In genomic region chr3:82416828-82417227, GRCh38 we compare ENCODE assay signal across 19 cellular contexts.
A peak's percentile ranks its signal among the peaks of the same experiment; 100 is the strongest.
DNase-seq lines count a peak whose midpoint lies in the region; ATAC-seq and TF ChIP-seq lines count a peak whose summit lies in the region.
"Had no signal": no experiment of that assay in that cellular context is flagged by ENCODE, and none has a peak within 500 bp of the region (broad histone marks: within the 10 kb centered on the region; RNA-seq: fewer than 3 reads in every experiment).

No MANE protein-coding gene starts in this region.

- no peaks in the 10 kb centered on the region for H3K79me2 ChIP-seq in SU-DHL-6 (ENCODE audit: insufficient read depth, low read length)

- H3K4me3 Mint-ChIP-seq in CD8-positive, alpha-beta T cell, result no peak overlapping the region
- H3K4me3 Mint-ChIP-seq: CD4-positive, alpha-beta memory T cell; T-helper 2 cell treated with Interferon-gamma antibody and Interleukin-4, amounts not matched to agents 5 μg/mL and 100 μg/mL, for 36 hours had no signal

- H2BK5ac ChIP-seq in neuronal stem cell (ENCODE audit: low read length), result no peak overlapping the region

- H3K4ac ChIP-seq in neuronal stem cell (ENCODE audit: low read length), result no peak overlapping the region

- intact Hi-C loops in CD8-positive, alpha-beta T cell (cut with DNase I, micrococcal nuclease), result no loop called here
- intact Hi-C loops in lower lobe of right lung (cut with DNase I) (no loop called here), colonic mucosa (cut with DNase I) (no loop called here)

- no peaks in the 10 kb centered on the region for H3K4me1 Mint-ChIP-seq in CD8-positive, alpha-beta T cell (ENCODE audit: low read depth)
- H3K4me1 Mint-ChIP-seq: CD4-positive, alpha-beta memory T cell had no signal

- H3K9ac ChIP-seq in SU-DHL-6 (ENCODE audit: low read length) (no peak overlapping the region), neuronal stem cell (ENCODE audit: low read depth, low read length, poor library complexity) (no peak overlapping the region), colonic mucosa (ENCODE audit: low read depth in 2 of 2, low read length in 2 of 2) (no peak overlapping the region)
- H3K9ac ChIP-seq: BLaER1 treated with 17β-estradiol and CSF1 and Interleukin-3, amounts not matched to agents 10 nM and 100 nM had no signal

- H2BK12ac ChIP-seq in neuronal stem cell (ENCODE audit: low read length), result no peak overlapping the region

- TF ChIP-seq CTCF in SU-DHL-6 (IDR thresholded peaks at IDR 0.05; ENCODE audit: insufficient read depth, low read length, poor library complexity, severe bottlenecking) (no peak), lower lobe of right lung (IDR thresholded peaks at IDR 0.05) (no peak), colonic mucosa (IDR thresholded peaks at IDR 0.05) (no peak)
- no peak for TF ChIP-seq CTCF in CD8-positive, alpha-beta T cell (IDR thresholded peaks at IDR 0.05)

- H3K14ac ChIP-seq in neuronal stem cell (ENCODE audit: low read length), result no peak overlapping the region

- no peaks in the 10 kb centered on the region for H3K27me3 Mint-ChIP-seq in CD8-positive, alpha-beta T cell (ENCODE audit: low read depth)
- H3K27me3 Mint-ChIP-seq: CD4-positive, alpha-beta memory T cell had no signal

- H4K20me1 ChIP-seq in SU-DHL-6 (ENCODE audit: low read depth, low read length), result no peaks in the 10 kb centered on the region
- H4K20me1 ChIP-seq: BLaER1 treated with 17β-estradiol and CSF1 and Interleukin-3, amounts not matched to agents 10 nM and 100 nM had no signal

- H3K36me3 ChIP-seq in SU-DHL-6 (ENCODE audit: low read length), result no peaks in the 10 kb centered on the region
- no peaks in the 10 kb centered on the region for H3K36me3 ChIP-seq in neuronal stem cell (replicated peaks in 1 of 2; ENCODE audit: control insufficient read depth in 2 of 2, insufficient read depth in 2 of 2, low read length in 2 of 2)
- no peaks in the 10 kb centered on the region for H3K36me3 ChIP-seq in CD8-positive, alpha-beta T cell (ENCODE audit: insufficient read depth, low read length)
- H3K36me3 ChIP-seq in lower lobe of right lung, result no peaks in the 10 kb centered on the region
- H3K36me3 ChIP-seq in colonic mucosa, result no peaks in the 10 kb centered on the region
- H3K36me3 ChIP-seq: BLaER1 treated with 17β-estradiol and CSF1 and Interleukin-3, amounts not matched to agents 10 nM and 100 nM had no signal

- no peak for DNase-seq in neuronal stem cell (ENCODE audit: low spot score)
- DNase-seq in CD8-positive, alpha-beta T cell, result no peak
- no peak for DNase-seq in lower lobe of right lung
- no peak for DNase-seq in colonic mucosa
- DNase-seq in AG08395 (ENCODE audit: low spot score), result no peak
- DNase-seq: CD4-positive, alpha-beta memory T cell; KG1; NCI-H1092 treated with DMSO at 0.1 percent for 48 hours; NCI-H1436 treated with DMSO at 0.1 percent for 48 hours; NCI-H1930; NCI-H226; NCI-H524; NCI-H82; Right ventricle myocardium superior had no signal

- no peak overlapping the region for H4K91ac ChIP-seq in neuronal stem cell (ENCODE audit: low read depth, low read length, poor library complexity)

- H3K4me1 ChIP-seq in neuronal stem cell (ENCODE audit: control insufficient read depth in 2 of 2, insufficient read depth in 1 of 2, low read depth in 1 of 2, low read length in 2 of 2) (peaks cover 0 to 2% of the 10 kb centered on the region in 2 donors), lower lobe of right lung (no peaks in the 10 kb centered on the region), colonic mucosa (no peaks in the 10 kb centered on the region)
- H3K4me1 ChIP-seq in CD8-positive, alpha-beta T cell (ENCODE audit: insufficient read depth, low read length), result no peaks in the 10 kb centered on the region
- H3K4me1 ChIP-seq: BLaER1 treated with 17β-estradiol and CSF1 and Interleukin-3, amounts not matched to agents 10 nM and 100 nM had no signal

- H3K36me3 Mint-ChIP-seq in CD8-positive, alpha-beta T cell, result no peaks in the 10 kb centered on the region
- H3K36me3 Mint-ChIP-seq: CD4-positive, alpha-beta memory T cell had no signal

- no peak overlapping the region for H3K18ac ChIP-seq in neuronal stem cell (ENCODE audit: low read length)

- no peaks in the 10 kb centered on the region for H3K9me2 ChIP-seq in SU-DHL-6 (replicated peaks; ENCODE audit: insufficient read depth, low read length)

- no CpG with 5 or more reads among the region's 1 CpG for WGBS in neuronal stem cell (ENCODE audit: extremely low coverage in 2 of 2, insufficient read length in 2 of 2, insufficient replicate concordance in 1 of 2), 2 donors

- no peak overlapping the region for H3K4me3 ChIP-seq in SU-DHL-6 (ENCODE audit: insufficient read depth, low read length, poor library complexity, severe bottlenecking)
- no peak overlapping the region for H3K4me3 ChIP-seq in neuronal stem cell (ENCODE audit: low read length in 2 of 2)
- no peak overlapping the region for H3K4me3 ChIP-seq in CD8-positive, alpha-beta T cell (ENCODE audit: low read depth, low read length)
- H3K4me3 ChIP-seq in lower lobe of right lung, result no peak overlapping the region
- no peak overlapping the region for H3K4me3 ChIP-seq in colonic mucosa
- H3K4me3 ChIP-seq: BLaER1 treated with 17β-estradiol and CSF1 and Interleukin-3, amounts not matched to agents 10 nM and 100 nM had no signal

- H3K27ac Mint-ChIP-seq in CD8-positive, alpha-beta T cell, result no peak overlapping the region
- H3K27ac Mint-ChIP-seq: CD4-positive, alpha-beta memory T cell; T-helper 2 cell treated with Interferon-gamma antibody and Interleukin-4, amounts not matched to agents 5 μg/mL and 100 μg/mL, for 36 hours had no signal

- peak overlapping the region; percentile 3 for H3K4me2 ChIP-seq in SU-DHL-6 (ENCODE audit: low read depth, low read length, poor library complexity, severe bottlenecking)
- H3K4me2 ChIP-seq in neuronal stem cell (ENCODE audit: insufficient read depth, low read length, poor library complexity, severe bottlenecking), result no peak overlapping the region
- H3K4me2 ChIP-seq: BLaER1 treated with 17β-estradiol and CSF1 and Interleukin-3, amounts not matched to agents 10 nM and 100 nM had no signal

- H3K27ac ChIP-seq in SU-DHL-6 (ENCODE audit: low read depth, low read length) (no peak overlapping the region), neuronal stem cell (replicated peaks; ENCODE audit: low read length) (no peak overlapping the region), lower lobe of right lung (no peak overlapping the region), colonic mucosa (no peak overlapping the region)
- no peak overlapping the region for H3K27ac ChIP-seq in CD8-positive, alpha-beta T cell (ENCODE audit: low read depth, low read length)
- H3K27ac ChIP-seq: BLaER1 treated with 17β-estradiol and CSF1 and Interleukin-3, amounts not matched to agents 10 nM and 100 nM had no signal

- H2BK120ac ChIP-seq in neuronal stem cell (ENCODE audit: low read depth, low read length), result no peak overlapping the region

- H3K9me3 ChIP-seq in SU-DHL-6 (ENCODE audit: insufficient read depth, low read length) (no peaks in the 10 kb centered on the region), neuronal stem cell (replicated peaks in 1 of 2; ENCODE audit: control insufficient read depth in 2 of 2, insufficient read depth in 1 of 2, low read depth in 1 of 2, low read length in 2 of 2) (no peaks in the 10 kb centered on the region), lower lobe of right lung (no peaks in the 10 kb centered on the region), colonic mucosa (no peaks in the 10 kb centered on the region)
- no peaks in the 10 kb centered on the region for H3K9me3 ChIP-seq in CD8-positive, alpha-beta T cell (ENCODE audit: low read length)
- H3K9me3 ChIP-seq: BLaER1 treated with 17β-estradiol and CSF1 and Interleukin-3, amounts not matched to agents 10 nM and 100 nM had no signal

- H2AFZ ChIP-seq in SU-DHL-6 (ENCODE audit: low read depth, low read length, severe bottlenecking), result peak overlapping the region; percentile 85
- peak overlapping the region; percentile 67 for H2AFZ ChIP-seq in neuronal stem cell (ENCODE audit: low read length)

- H3K79me1 ChIP-seq in neuronal stem cell (ENCODE audit: low read depth, low read length), result no peaks in the 10 kb centered on the region

- POLR2A ChIA-PET in CD8-positive, alpha-beta T cell (lab: Charles Lee), result no interaction called here

- H2BK15ac ChIP-seq in neuronal stem cell (ENCODE audit: low read length), result no peak overlapping the region

- no peaks in the 10 kb centered on the region for H3K27me3 ChIP-seq in SU-DHL-6 (ENCODE audit: low read length)
- no peaks in the 10 kb centered on the region for H3K27me3 ChIP-seq in neuronal stem cell (ENCODE audit: control insufficient read depth in 3 of 3, insufficient read depth in 3 of 3, low read depth in 1 of 3, low read length in 3 of 3)
- H3K27me3 ChIP-seq in CD8-positive, alpha-beta T cell (ENCODE audit: insufficient read depth, low read length), result no peaks in the 10 kb centered on the region
- no peaks in the 10 kb centered on the region for H3K27me3 ChIP-seq in lower lobe of right lung (ENCODE audit: low read depth)
- no peaks in the 10 kb centered on the region for H3K27me3 ChIP-seq in colonic mucosa
- H3K27me3 ChIP-seq: BLaER1 treated with 17β-estradiol and CSF1 and Interleukin-3, amounts not matched to agents 10 nM and 100 nM had no signal

- CTCF ChIA-PET in CD8-positive, alpha-beta T cell (lab: Charles Lee), result no interaction called here

- no peak overlapping the region for H3K23ac ChIP-seq in neuronal stem cell (ENCODE audit: low read depth, low read length, poor library complexity)

- no peaks in the 10 kb centered on the region for H3F3A ChIP-seq in SU-DHL-6 (ENCODE audit: insufficient read depth)

- no peak overlapping the region for H2AK5ac ChIP-seq in neuronal stem cell (ENCODE audit: low read depth, low read length)

- no peak overlapping the region for H4K8ac ChIP-seq in neuronal stem cell (ENCODE audit: low read depth, low read length)

- ATAC-seq in GM18868 (IDR thresholded peaks at IDR 0.05; ENCODE audit: unreplicated experiment), result peak; percentile 50
- ATAC-seq in HG03342 (IDR thresholded peaks at IDR 0.05; ENCODE audit: unreplicated experiment), result peak; percentile 82
- no peak for ATAC-seq in CD8-positive, alpha-beta T cell
- ATAC-seq in lower lobe of right lung, result no peak

- peaks cover 7% of the 10 kb centered on the region for H3K9me3 Mint-ChIP-seq in CD8-positive, alpha-beta T cell

Comparison
In these comparisons a context has a peak if more than half of its experiments do, and no peak if none do; other contexts are left out.
1. ATAC-seq: peak in GM18868 (single experiment) and HG03342 (single experiment); none in CD8-positive, alpha-beta T cell (single experiment) and lower lobe of right lung (0 of 2).